8 cellular contexts compared by ENCODE assay signal in the genomic region with DNA sequence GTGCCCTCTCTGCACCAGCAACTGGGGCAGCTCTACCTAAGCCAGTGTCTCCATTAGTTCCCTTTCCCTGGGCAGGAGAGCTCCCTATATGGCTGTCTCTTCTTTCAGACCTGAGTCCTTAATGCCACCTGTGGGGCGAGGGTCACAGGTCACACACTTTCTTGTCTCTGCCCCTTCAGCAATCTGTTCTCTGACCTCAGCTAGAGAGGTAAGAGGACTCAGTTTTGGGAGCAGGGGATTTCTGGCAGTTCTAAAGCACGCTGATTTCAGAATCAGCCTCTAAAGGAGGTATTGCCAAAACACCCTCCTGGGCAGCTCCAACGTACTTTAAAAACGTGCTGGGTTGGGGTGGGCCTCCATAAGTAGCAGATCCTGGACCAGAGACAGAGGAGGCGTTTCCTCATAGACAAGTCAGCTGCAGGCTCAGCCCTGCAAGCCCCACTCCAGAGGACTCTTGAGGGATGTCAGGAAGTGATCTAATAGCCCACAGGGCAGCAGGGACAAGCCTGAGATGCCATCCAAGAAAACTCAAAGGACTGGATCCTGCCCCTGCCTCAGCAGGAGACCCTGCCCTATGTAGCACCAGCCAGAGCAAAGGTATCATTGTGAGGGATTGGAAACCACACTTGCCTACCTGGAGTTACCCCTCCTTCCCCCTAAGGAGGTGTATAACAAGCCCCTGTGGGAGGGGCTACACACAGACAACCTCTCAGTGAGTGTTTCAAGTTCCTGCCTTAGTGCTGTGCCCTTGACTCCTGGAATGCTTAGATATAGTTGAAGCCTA. TPM values are rescaled to one million over a fixed set of nuclear protein-coding genes. Genes with fewer than 3 reads are reported as not detected.
A peak's percentile ranks its signal among the peaks of the same experiment; 100 is the strongest.
DNase-seq lines count a peak whose midpoint lies in the region; ATAC-seq and TF ChIP-seq lines count a peak whose summit lies in the region.

No MANE protein-coding gene starts in this region.

- peak overlapping the region; percentile 76 for H3K27ac Mint-ChIP-seq in central memory CD8-positive, alpha-beta T cell (ENCODE audit: low read depth)

- ATAC-seq in central memory CD8-positive, alpha-beta T cell (replicated peaks; ENCODE audit: extremely low read depth, poor library complexity, severe bottlenecking): peak; percentile 52
- peak; percentile 45 for ATAC-seq in lung (ENCODE audit: insufficient read depth, low FRiP score)
- no peak for ATAC-seq in GM19395 (IDR thresholded peaks at IDR 0.05; ENCODE audit: unreplicated experiment)
- ATAC-seq in HG03457 (IDR thresholded peaks at IDR 0.05; ENCODE audit: unreplicated experiment): no peak
- no peak for ATAC-seq in HG03135 (IDR thresholded peaks at IDR 0.05; ENCODE audit: unreplicated experiment)

- H3K4me1 Mint-ChIP-seq in central memory CD8-positive, alpha-beta T cell: peaks cover 93% of the 10 kb centered on the region

- no peak for TF ChIP-seq CTCF in lung (IDR thresholded peaks at IDR 0.05; ENCODE audit: control extremely low read depth, extremely low read depth)

- H3K27me3 Mint-ChIP-seq in central memory CD8-positive, alpha-beta T cell: no peaks in the 10 kb centered on the region

- peak overlapping the region; percentile 56 for H3K4me3 Mint-ChIP-seq in central memory CD8-positive, alpha-beta T cell

- H3K27me3 ChIP-seq in lung (ENCODE audit: control insufficient read depth, insufficient read depth): no peaks in the 10 kb centered on the region

- no peaks in the 10 kb centered on the region for H3K36me3 ChIP-seq in lung (ENCODE audit: control insufficient read depth in 2 of 2, insufficient read depth in 2 of 2, low read length in 2 of 2)

- peaks cover 60 to 76% of the 10 kb centered on the region in 2 donors for H3K4me1 ChIP-seq in lung (ENCODE audit: control insufficient read depth in 2 of 2, insufficient read depth in 2 of 2, low read length in 2 of 2)

- DNase-seq in NCI-H187 (lab: John Stamatoyannopoulos, UW) (peak; percentile 31 to 41), NCI-H187 treated with DMSO at 0.1 percent for 48 hours (lab: John Stamatoyannopoulos, UW) (no peak), NCI-H510A (lab: John Stamatoyannopoulos, UW) (peak; percentile 43), lung (ENCODE audit: low spot score) (peak; percentile 82)
- no peak for DNase-seq in central memory CD8-positive, alpha-beta T cell (ENCODE audit: low spot score in 2 of 2)

- peak overlapping the region; percentile 57 to 93 for H3K27ac ChIP-seq in lung (ENCODE audit: low read depth in 1 of 2, low read length in 1 of 2)

- no peaks in the 10 kb centered on the region for H3K9me3 ChIP-seq in lung (ENCODE audit: control insufficient read depth in 2 of 2, insufficient read depth in 1 of 2, low read length in 1 of 2)

- no peak overlapping the region for H3K4me3 ChIP-seq in lung

- no peaks in the 10 kb centered on the region for H3K9me3 Mint-ChIP-seq in central memory CD8-positive, alpha-beta T cell

- WGBS in lung, 2 donors: 10 to 17% methylated on average over 5 of the region's 5 CpGs

- peaks cover 13% of the 10 kb centered on the region for H3K36me3 Mint-ChIP-seq in central memory CD8-positive, alpha-beta T cell (ENCODE audit: insufficient read depth)

RNA-seq across cellular contexts. Expression of gene CTDSP2, which starts 8.6 kb away (rescaled TPM):
- 100 to 1,000 TPM; 162 to 179 TPM for total RNA-seq in lung
- 100 to 1,000 TPM in 1 of 2 donors, 10 to 100 TPM in 1; 46.8 to 104 TPM for polyA plus RNA-seq in lung

RNA-seq across cellular contexts. Expression of gene AVIL, which starts 19.4 kb away (rescaled TPM):
- total RNA-seq in lung: 1 to 10 TPM; 8.1 to 9.7 TPM
- 10 to 100 TPM in 1 of 2 donors, 1 to 10 TPM in 1; 4.3 to 11.7 TPM for polyA plus RNA-seq in lung

RNA-seq across cellular contexts. Expression of gene TSFM, which starts 55.4 kb away (rescaled TPM):
- 10 to 100 TPM; 17.1 to 28.0 TPM for total RNA-seq in lung
- 10 to 100 TPM; 23.9 to 40.0 TPM for polyA plus RNA-seq in lung

Comparison
In these comparisons a context has a peak if more than half of its experiments do, and no peak if none do; other contexts are left out.
1. DNase-seq: peak in NCI-H187 (2 of 2), NCI-H510A (single experiment) and lung (single experiment); none in NCI-H187 treated with DMSO at 0.1 percent for 48 hours (single experiment) and central memory CD8-positive, alpha-beta T cell (0 of 2).
2. ATAC-seq: peak in central memory CD8-positive, alpha-beta T cell (single experiment) and lung (single experiment); none in GM19395 (single experiment), HG03457 (single experiment) and HG03135 (single experiment).